Comparison of ENCODE assay signal across 1 cellular context in genomic region chr13:24827799-24828198, GRCh38.
TF ChIP-seq lines count a peak whose summit lies in the region.

No MANE protein-coding gene starts in this region.

TF ChIP-seq in H1, 55 proteins besides CTCF, POLR2A, EP300 and RAD21:
- TF ChIP-seq HDAC2 (IDR thresholded peaks at IDR 0.05; ENCODE audit: borderline replicate concordance in 1 of 2, low read depth in 2 of 2, low read length in 2 of 2): no peak
- TF ChIP-seq CHD1 (IDR thresholded peaks at IDR 0.05; ENCODE audit: low read depth, low read length): no peak
- TF ChIP-seq MAFK (IDR thresholded peaks at IDR 0.05; ENCODE audit: low read depth, low read length): no peak
- TF ChIP-seq KDM5A (IDR thresholded peaks at IDR 0.05; ENCODE audit: low read length): no peak
- TF ChIP-seq CHD2 (IDR thresholded peaks at IDR 0.05; ENCODE audit: low read length): no peak
- TF ChIP-seq SRF (IDR thresholded peaks at IDR 0.05; ENCODE audit: low read depth, low read length): no peak
- no peak for TF ChIP-seq SAP30 (IDR thresholded peaks at IDR 0.05; ENCODE audit: insufficient read depth, insufficient replicate concordance, low read length)
- TF ChIP-seq HDAC6 (IDR thresholded peaks at IDR 0.05; ENCODE audit: low read depth, low read length): no peak
- TF ChIP-seq BACH1 (IDR thresholded peaks at IDR 0.05; ENCODE audit: low read length): no peak
- TF ChIP-seq GTF2F1 (IDR thresholded peaks at IDR 0.05; ENCODE audit: borderline replicate concordance, low read depth, low read length): no peak
- no peak for TF ChIP-seq SP4 (IDR thresholded peaks at IDR 0.05; ENCODE audit: low read length)
- TF ChIP-seq JUND (IDR thresholded peaks at IDR 0.05; ENCODE audit: low read length): no peak
TF ChIP-seq in H1: peak in this region for 0.
